Comparison of ENCODE assay signal across 7 cellular contexts in genomic region chr20:44759595-44759994, GRCh38. TPM values are rescaled to one million over a fixed set of nuclear protein-coding genes. Genes with fewer than 3 reads are reported as not detected.
"Had no signal": no experiment of that assay in that cellular context is flagged by ENCODE, and none has a peak within 500 bp of the region (broad histone marks: within the 10 kb centered on the region; RNA-seq: fewer than 3 reads in every experiment).

No MANE protein-coding gene starts in this region.

- H3K9me3 Mint-ChIP-seq: GM23338, H9 had no signal

- H3K4me3 ChIP-seq: GM23338 had no signal

- H3K4me3 Mint-ChIP-seq: GM23338, H9, IgD-negative memory B cell had no signal

- DNase-seq: H9, HCEC 1CT had no signal

- H3K4me2 ChIP-seq: GM23338 had no signal

- ATAC-seq: GM23338, HepG2 had no signal

- H3K27ac Mint-ChIP-seq: GM23338, IgD-negative memory B cell had no signal

- H2AFZ ChIP-seq: GM23338 had no signal

- H3K4me1 Mint-ChIP-seq: IgD-negative memory B cell had no signal

RNA-seq across cellular contexts. Expression of gene KCNK15, which starts 13.9 kb away (rescaled TPM):
- total RNA-seq: HepG2, HT-29 had no signal
- polyA plus RNA-seq: IgD-negative memory B cell had no signal

RNA-seq across cellular contexts. Expression of gene CCN5, which starts 44.4 kb away (rescaled TPM):
- total RNA-seq: GM23338, H1, H9, HepG2, HT-29 had no signal
- polyA plus RNA-seq: GM23338, H1, IgD-negative memory B cell had no signal

RNA-seq across cellular contexts. Expression of gene RIMS4, which starts 50.8 kb away (rescaled TPM):
- total RNA-seq: HT-29 had no signal
- polyA plus RNA-seq: IgD-negative memory B cell had no signal
